Comparison of ENCODE assay signal across 9 cellular contexts in the genomic region with DNA sequence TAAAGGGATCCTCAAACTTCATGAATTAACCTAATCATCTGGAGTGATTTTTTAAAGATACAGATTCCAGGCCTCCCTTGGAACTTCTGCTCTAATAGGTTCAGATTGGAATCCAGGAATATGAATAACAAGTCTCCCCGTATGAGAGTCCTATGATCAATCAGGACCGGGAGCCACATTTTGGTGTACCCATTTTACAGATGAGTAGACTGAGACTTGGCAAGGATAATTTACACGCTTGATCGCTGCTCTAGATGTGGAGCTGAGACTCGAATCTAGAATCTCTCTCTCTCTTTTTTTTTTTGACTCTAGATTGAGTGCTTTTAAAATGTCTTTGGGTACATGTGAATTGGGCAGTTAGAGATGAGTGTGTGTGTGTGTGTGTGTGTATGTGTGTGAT.
"Had no signal": no experiment of that assay in that cellular context is flagged by ENCODE, and none has a peak within 500 bp of the region (broad histone marks: within the 10 kb centered on the region; RNA-seq: fewer than 3 reads in every experiment).

No MANE protein-coding gene starts in this region.

- H3K4me3 ChIP-seq: GM23338, HAP-1 had no signal

- H3K36me3 ChIP-seq: HAP-1 had no signal

- H2AFZ ChIP-seq: GM23338 had no signal

- ATAC-seq: GM23338, HCT116 had no signal

- FAIRE-seq: HTR-8/SVneo had no signal

- H3K4me2 ChIP-seq: GM23338, KMS-11 had no signal

- DNase-seq: H7, HFFc6, IMR-90, Karpas-422 had no signal

- H3K9ac ChIP-seq: KMS-11 had no signal

- H3K27ac ChIP-seq: KMS-11 had no signal

- H3K9me3 ChIP-seq: HAP-1 had no signal
